In the genomic region with DNA sequence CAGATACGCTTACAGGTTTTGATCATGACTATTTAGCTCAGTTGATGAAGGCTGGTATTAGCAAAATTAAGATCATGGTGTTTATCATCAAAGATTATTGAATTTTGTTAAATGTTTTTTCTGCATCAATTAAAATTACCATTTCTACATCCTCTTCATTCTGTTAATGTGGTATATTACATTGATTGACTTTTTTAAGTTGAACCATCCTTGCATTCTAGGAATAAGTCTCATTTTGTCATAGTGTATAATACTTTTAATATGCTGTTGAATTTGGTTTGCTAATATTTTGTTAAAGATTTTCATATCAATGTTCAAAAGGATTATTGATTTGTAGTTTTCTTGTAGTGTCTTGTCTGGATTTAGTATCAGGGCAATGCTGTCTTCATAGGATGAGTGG, we compare ENCODE assay signal across 23 cellular contexts.
"Had no signal": no experiment of that assay in that cellular context is flagged by ENCODE, and none has a peak within 500 bp of the region (broad histone marks: within the 10 kb centered on the region; RNA-seq: fewer than 3 reads in every experiment).

No MANE protein-coding gene starts in this region.

- FAIRE-seq: endothelial cell of umbilical vein, islet of Langerhans, keratinocyte had no signal

- H3K27me3 Mint-ChIP-seq: naive B cell; naive thymus-derived CD8-positive, alpha-beta T cell had no signal

- H3K27me3 ChIP-seq: dorsolateral prefrontal cortex, esophagus muscularis mucosa, gastrocnemius medialis, heart right ventricle, left lung had no signal

- H3K4me1 Mint-ChIP-seq: mesothelial cell of epicardium; naive B cell; naive thymus-derived CD8-positive, alpha-beta T cell had no signal

- H3K36me3 ChIP-seq: esophagus muscularis mucosa, gastrocnemius medialis, heart right ventricle, left lung, lower lobe of right lung had no signal

- H3K4me3 Mint-ChIP-seq: mesothelial cell of epicardium; naive B cell; naive thymus-derived CD8-positive, alpha-beta T cell had no signal

- ATAC-seq: gastrocnemius medialis; heart right ventricle; left cardiac atrium; left lung; left ventricle myocardium superior; lower lobe of right lung; mucosa of descending colon; naive thymus-derived CD8-positive, alpha-beta T cell had no signal

- H3K27ac Mint-ChIP-seq: mesothelial cell of epicardium; naive B cell; naive thymus-derived CD8-positive, alpha-beta T cell had no signal

- H3K9me3 ChIP-seq: lower lobe of right lung had no signal

- H3K4me3 ChIP-seq: dorsolateral prefrontal cortex, esophagus muscularis mucosa, gastrocnemius medialis, heart right ventricle, left lung, lower lobe of right lung, mucosa of descending colon had no signal

- DNase-seq: dermis blood vessel endothelial cell; dorsolateral prefrontal cortex; effector CD4-positive, alpha-beta T cell; effector memory CD4-positive, alpha-beta T cell; foreskin melanocyte; gastrocnemius medialis; glutamatergic neuron; head of caudate nucleus; heart right ventricle; hippocampal formation; left cardiac atrium; left lung; left ventricle myocardium superior; lower lobe of right lung; mesenchymal stem cell; mucosa of descending colon; naive B cell; naive thymus-derived CD8-positive, alpha-beta T cell had no signal

- H3K27ac ChIP-seq: dorsolateral prefrontal cortex, esophagus muscularis mucosa, gastrocnemius medialis, heart right ventricle, left lung, lower lobe of right lung had no signal

- H3K4me1 ChIP-seq: esophagus muscularis mucosa, gastrocnemius medialis had no signal
